ENCODE assay signal across 1 cellular context in the genomic region with DNA sequence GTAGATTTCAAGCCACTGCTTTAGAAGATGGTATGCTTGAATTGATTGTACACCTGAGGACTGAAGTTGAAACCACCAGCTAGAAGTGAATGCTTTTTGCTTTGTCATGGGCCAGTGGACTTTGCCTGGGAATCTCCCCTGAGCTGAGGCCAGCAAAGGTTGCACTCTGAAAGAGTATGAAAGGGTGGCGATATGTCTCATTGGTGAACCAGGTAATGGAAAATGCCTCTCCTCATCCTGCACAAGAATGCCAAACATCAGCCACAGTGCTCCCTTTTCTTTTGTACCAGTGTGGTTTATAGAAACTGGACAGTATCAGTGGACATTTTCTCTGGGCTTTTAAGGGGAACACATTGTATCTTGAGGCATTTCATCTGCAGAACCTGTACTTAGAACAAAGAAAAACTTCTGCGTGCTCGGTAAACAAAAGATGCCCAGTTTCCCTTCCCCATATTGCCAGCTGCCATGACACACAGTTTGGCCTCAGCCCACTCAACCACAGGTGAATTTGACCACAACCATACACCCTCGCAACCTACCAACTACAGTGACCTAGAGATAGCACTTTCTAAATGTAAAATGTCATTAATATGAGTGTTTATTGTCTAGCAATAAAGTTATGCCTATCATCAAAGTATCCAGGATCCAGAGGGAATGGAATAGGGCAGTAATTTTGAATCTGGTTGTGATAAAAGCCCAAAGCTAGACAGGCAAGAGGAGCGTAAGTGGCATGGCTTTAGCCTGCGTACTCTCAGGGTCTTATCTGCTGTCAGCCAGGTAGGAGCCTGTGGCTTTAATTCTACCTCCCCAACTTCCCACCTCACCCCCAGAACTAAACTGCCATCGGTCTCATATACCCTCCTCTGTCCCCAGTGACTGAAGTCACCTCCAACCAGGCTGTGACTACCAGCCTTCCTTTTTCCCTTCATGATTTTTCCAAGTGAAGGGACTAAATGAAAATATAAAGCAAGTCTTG.
TF ChIP-seq lines count a peak whose summit lies in the region.

No MANE protein-coding gene starts in this region.

TF ChIP-seq in HepG2, 621 proteins besides CTCF, POLR2A, EP300 and RAD21 (continued from another document and continues in another):
- TF ChIP-seq, protein P1, sequence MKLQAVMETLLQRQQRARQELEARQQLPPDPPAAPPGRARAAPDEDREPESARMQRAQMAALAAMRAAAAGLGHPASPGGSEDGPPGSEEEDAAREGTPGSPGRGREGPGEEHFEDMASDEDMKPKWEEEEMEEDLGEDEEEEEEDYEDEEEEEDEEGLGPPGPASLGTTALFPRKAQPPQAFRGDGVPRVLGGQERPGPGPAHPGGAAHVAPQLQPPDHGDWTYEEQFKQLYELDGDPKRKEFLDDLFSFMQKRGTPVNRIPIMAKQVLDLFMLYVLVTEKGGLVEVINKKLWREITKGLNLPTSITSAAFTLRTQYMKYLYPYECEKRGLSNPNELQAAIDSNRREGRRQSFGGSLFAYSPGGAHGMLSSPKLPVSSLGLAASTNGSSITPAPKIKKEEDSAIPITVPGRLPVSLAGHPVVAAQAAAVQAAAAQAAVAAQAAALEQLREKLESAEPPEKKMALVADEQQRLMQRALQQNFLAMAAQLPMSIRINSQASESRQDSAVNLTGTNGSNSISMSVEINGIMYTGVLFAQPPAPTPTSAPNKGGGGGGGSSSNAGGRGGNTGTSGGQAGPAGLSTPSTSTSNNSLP (IDR thresholded peaks at IDR 0.05; ENCODE audit: low read depth, low read length) = peak; percentile 41; the same call in 1 of the 2 replicates
- TF ChIP-seq, protein P2, sequence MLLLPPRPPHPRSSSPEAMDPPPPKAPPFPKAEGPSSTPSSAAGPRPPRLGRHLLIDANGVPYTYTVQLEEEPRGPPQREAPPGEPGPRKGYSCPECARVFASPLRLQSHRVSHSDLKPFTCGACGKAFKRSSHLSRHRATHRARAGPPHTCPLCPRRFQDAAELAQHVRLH (CRISPR knock-in tag; IDR thresholded peaks at IDR 0.05; ENCODE audit: borderline replicate concordance, low read depth) = 0 out of 2 replicates have a peak, but pooled peaks have one; percentile 29
- TF ChIP-seq ZNF207 (IDR thresholded peaks at IDR 0.05; ENCODE audit: borderline replicate concordance) (no peak), PHB2 (IDR thresholded peaks at IDR 0.05; ENCODE audit: partially characterized antibody) (no peak), MAFG (CRISPR knock-in tag; IDR thresholded peaks at IDR 0.05) (peak; percentile 82), KAT7 (CRISPR knock-in tag; IDR thresholded peaks at IDR 0.05; ENCODE audit: borderline replicate concordance) (peak; percentile 59; the same call in 1 of the 2 replicates), HOXA9 (CRISPR knock-in tag; IDR thresholded peaks at IDR 0.05; ENCODE audit: borderline replicate concordance) (no peak), NFATC3 (CRISPR knock-in tag; IDR thresholded peaks at IDR 0.05) (no peak), ZBTB7A (CRISPR knock-in tag; IDR thresholded peaks at IDR 0.05) (no peak), NCOA5 (CRISPR knock-in tag; IDR thresholded peaks at IDR 0.05) (no peak), RORA (CRISPR knock-in tag; IDR thresholded peaks at IDR 0.05) (no peak), PRPF4 (IDR thresholded peaks at IDR 0.05; ENCODE audit: low read depth, low read length, poor library complexity, severe bottlenecking) (no peak), KDM6A (CRISPR knock-in tag; IDR thresholded peaks at IDR 0.05; ENCODE audit: low read depth) (peak; percentile 79), RAD51 (IDR thresholded peaks at IDR 0.05; ENCODE audit: borderline replicate concordance) (no peak), SNRNP70 (IDR thresholded peaks at IDR 0.05; ENCODE audit: low read depth, low read length) (no peak), FOXO1 (CRISPR knock-in tag; IDR thresholded peaks at IDR 0.05) (peak; percentile 43; the same call in 1 of the 2 replicates), NFE2L1 (CRISPR knock-in tag; IDR thresholded peaks at IDR 0.05; ENCODE audit: borderline replicate concordance) (peak; percentile 84; the same call in 1 of the 2 replicates), ZNF431 (CRISPR knock-in tag; IDR thresholded peaks at IDR 0.05; ENCODE audit: borderline replicate concordance, low read depth) (0 out of 2 replicates have a peak, but pooled peaks have one; percentile 44), SP1 (IDR thresholded peaks at IDR 0.05) (no peak), SP1 (CRISPR knock-in tag; IDR thresholded peaks at IDR 0.05) (no peak), ZNF777 (CRISPR knock-in tag; IDR thresholded peaks at IDR 0.05) (no peak), ZC3H4 (CRISPR knock-in tag; IDR thresholded peaks at IDR 0.05; ENCODE audit: borderline replicate concordance) (no peak), ZBTB7B (CRISPR knock-in tag; IDR thresholded peaks at IDR 0.05) (no peak), MAFK (conservative IDR thresholded peaks at IDR 0.05 in 1 of 2, IDR thresholded peaks at IDR 0.05 in 1 of 2; ENCODE audit: low read length in 2 of 2) (peak; percentile 80 to 86), TOPORS (CRISPR knock-in tag; IDR thresholded peaks at IDR 0.05) (0 out of 2 replicates have a peak, but pooled peaks have one; percentile 54), IRF2 (CRISPR knock-in tag; IDR thresholded peaks at IDR 0.05) (peak; percentile 64; the same call in 1 of the 2 replicates), ZNF138 (CRISPR knock-in tag; IDR thresholded peaks at IDR 0.05; ENCODE audit: low read depth) (no peak), ZNF781 (CRISPR knock-in tag; IDR thresholded peaks at IDR 0.05; ENCODE audit: borderline replicate concordance, not compliant biosample characterization) (no peak), ZFP90 (CRISPR knock-in tag; IDR thresholded peaks at IDR 0.05; ENCODE audit: borderline replicate concordance) (no peak), FOXM1 (CRISPR knock-in tag; IDR thresholded peaks at IDR 0.05) (no peak), SOX13 (IDR thresholded peaks at IDR 0.05) (no peak), SOX13 (CRISPR knock-in tag; conservative IDR thresholded peaks at IDR 0.05 in 1 of 2, IDR thresholded peaks at IDR 0.05 in 1 of 2) (peak in 1 of 2 experiments; percentile 75; a peak in 2 of 4 replicates), ZBTB8A (CRISPR knock-in tag; IDR thresholded peaks at IDR 0.05; ENCODE audit: borderline replicate concordance, low read depth) (no peak), SMAD3 (CRISPR knock-in tag; IDR thresholded peaks at IDR 0.05) (0 out of 2 replicates have a peak, but pooled peaks have one; percentile 27), ZNF557 (CRISPR knock-in tag; IDR thresholded peaks at IDR 0.05) (no peak)
- TF ChIP-seq, protein P3, sequence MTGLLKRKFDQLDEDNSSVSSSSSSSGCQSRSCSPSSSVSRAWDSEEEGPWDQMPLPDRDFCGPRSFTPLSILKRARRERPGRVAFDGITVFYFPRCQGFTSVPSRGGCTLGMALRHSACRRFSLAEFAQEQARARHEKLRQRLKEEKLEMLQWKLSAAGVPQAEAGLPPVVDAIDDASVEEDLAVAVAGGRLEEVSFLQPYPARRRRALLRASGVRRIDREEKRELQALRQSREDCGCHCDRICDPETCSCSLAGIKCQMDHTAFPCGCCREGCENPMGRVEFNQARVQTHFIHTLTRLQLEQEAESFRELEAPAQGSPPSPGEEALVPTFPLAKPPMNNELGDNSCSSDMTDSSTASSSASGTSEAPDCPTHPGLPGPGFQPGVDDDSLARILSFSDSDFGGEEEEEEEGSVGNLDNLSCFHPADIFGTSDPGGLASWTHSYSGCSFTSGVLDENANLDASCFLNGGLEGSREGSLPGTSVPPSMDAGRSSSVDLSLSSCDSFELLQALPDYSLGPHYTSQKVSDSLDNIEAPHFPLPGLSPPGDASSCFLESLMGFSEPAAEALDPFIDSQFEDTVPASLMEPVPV (CRISPR knock-in tag; IDR thresholded peaks at IDR 0.05) = no peak
- TF ChIP-seq, protein P4, sequence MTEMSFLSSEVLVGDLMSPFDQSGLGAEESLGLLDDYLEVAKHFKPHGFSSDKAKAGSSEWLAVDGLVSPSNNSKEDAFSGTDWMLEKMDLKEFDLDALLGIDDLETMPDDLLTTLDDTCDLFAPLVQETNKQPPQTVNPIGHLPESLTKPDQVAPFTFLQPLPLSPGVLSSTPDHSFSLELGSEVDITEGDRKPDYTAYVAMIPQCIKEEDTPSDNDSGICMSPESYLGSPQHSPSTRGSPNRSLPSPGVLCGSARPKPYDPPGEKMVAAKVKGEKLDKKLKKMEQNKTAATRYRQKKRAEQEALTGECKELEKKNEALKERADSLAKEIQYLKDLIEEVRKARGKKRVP (CRISPR knock-in tag; IDR thresholded peaks at IDR 0.05) = no peak
- TF ChIP-seq, protein P5, sequence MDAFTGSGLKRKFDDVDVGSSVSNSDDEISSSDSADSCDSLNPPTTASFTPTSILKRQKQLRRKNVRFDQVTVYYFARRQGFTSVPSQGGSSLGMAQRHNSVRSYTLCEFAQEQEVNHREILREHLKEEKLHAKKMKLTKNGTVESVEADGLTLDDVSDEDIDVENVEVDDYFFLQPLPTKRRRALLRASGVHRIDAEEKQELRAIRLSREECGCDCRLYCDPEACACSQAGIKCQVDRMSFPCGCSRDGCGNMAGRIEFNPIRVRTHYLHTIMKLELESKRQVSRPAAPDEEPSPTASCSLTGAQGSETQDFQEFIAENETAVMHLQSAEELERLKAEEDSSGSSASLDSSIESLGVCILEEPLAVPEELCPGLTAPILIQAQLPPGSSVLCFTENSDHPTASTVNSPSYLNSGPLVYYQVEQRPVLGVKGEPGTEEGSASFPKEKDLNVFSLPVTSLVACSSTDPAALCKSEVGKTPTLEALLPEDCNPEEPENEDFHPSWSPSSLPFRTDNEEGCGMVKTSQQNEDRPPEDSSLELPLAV (CRISPR knock-in tag; conservative IDR thresholded peaks at IDR 0.05; ENCODE audit: low read depth) = no peak
- TF ChIP-seq, protein P6, sequence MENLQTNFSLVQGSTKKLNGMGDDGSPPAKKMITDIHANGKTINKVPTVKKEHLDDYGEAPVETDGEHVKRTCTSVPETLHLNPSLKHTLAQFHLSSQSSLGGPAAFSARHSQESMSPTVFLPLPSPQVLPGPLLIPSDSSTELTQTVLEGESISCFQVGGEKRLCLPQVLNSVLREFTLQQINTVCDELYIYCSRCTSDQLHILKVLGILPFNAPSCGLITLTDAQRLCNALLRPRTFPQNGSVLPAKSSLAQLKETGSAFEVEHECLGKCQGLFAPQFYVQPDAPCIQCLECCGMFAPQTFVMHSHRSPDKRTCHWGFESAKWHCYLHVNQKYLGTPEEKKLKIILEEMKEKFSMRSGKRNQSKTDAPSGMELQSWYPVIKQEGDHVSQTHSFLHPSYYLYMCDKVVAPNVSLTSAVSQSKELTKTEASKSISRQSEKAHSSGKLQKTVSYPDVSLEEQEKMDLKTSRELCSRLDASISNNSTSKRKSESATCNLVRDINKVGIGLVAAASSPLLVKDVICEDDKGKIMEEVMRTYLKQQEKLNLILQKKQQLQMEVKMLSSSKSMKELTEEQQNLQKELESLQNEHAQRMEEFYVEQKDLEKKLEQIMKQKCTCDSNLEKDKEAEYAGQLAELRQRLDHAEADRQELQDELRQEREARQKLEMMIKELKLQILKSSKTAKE (CRISPR knock-in tag; IDR thresholded peaks at IDR 0.05; ENCODE audit: borderline replicate concordance) = no peak
- TF ChIP-seq, protein P7, sequence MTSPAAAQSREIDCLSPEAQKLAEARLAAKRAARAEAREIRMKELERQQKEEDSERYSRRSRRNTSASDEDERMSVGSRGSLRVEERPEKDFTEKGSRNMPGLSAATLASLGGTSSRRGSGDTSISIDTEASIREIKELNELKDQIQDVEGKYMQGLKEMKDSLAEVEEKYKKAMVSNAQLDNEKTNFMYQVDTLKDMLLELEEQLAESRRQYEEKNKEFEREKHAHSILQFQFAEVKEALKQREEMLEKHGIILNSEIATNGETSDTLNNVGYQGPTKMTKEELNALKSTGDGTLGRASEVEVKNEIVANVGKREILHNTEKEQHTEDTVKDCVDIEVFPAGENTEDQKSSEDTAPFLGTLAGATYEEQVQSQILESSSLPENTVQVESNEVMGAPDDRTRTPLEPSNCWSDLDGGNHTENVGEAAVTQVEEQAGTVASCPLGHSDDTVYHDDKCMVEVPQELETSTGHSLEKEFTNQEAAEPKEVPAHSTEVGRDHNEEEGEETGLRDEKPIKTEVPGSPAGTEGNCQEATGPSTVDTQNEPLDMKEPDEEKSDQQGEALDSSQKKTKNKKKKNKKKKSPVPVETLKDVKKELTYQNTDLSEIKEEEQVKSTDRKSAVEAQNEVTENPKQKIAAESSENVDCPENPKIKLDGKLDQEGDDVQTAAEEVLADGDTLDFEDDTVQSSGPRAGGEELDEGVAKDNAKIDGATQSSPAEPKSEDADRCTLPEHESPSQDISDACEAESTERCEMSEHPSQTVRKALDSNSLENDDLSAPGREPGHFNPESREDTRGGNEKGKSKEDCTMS (CRISPR knock-in tag; conservative IDR thresholded peaks at IDR 0.05) = no peak
- TF ChIP-seq, protein P8, sequence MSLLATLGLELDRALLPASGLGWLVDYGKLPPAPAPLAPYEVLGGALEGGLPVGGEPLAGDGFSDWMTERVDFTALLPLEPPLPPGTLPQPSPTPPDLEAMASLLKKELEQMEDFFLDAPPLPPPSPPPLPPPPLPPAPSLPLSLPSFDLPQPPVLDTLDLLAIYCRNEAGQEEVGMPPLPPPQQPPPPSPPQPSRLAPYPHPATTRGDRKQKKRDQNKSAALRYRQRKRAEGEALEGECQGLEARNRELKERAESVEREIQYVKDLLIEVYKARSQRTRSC (CRISPR knock-in tag; IDR thresholded peaks at IDR 0.05; ENCODE audit: low read depth) = no peak
- TF ChIP-seq, protein P9, sequence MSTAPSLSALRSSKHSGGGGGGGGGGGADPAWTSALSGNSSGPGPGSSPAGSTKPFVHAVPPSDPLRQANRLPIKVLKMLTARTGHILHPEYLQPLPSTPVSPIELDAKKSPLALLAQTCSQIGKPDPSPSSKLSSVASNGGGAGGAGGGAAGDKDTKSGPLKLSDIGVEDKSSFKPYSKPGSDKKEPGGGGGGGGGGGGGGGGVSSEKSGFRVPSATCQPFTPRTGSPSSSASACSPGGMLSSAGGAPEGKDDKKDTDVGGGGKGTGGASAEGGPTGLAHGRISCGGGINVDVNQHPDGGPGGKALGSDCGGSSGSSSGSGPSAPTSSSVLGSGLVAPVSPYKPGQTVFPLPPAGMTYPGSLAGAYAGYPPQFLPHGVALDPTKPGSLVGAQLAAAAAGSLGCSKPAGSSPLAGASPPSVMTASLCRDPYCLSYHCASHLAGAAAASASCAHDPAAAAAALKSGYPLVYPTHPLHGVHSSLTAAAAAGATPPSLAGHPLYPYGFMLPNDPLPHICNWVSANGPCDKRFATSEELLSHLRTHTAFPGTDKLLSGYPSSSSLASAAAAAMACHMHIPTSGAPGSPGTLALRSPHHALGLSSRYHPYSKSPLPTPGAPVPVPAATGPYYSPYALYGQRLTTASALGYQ (CRISPR knock-in tag; IDR thresholded peaks at IDR 0.05) = no peak
- TF ChIP-seq, protein P10, sequence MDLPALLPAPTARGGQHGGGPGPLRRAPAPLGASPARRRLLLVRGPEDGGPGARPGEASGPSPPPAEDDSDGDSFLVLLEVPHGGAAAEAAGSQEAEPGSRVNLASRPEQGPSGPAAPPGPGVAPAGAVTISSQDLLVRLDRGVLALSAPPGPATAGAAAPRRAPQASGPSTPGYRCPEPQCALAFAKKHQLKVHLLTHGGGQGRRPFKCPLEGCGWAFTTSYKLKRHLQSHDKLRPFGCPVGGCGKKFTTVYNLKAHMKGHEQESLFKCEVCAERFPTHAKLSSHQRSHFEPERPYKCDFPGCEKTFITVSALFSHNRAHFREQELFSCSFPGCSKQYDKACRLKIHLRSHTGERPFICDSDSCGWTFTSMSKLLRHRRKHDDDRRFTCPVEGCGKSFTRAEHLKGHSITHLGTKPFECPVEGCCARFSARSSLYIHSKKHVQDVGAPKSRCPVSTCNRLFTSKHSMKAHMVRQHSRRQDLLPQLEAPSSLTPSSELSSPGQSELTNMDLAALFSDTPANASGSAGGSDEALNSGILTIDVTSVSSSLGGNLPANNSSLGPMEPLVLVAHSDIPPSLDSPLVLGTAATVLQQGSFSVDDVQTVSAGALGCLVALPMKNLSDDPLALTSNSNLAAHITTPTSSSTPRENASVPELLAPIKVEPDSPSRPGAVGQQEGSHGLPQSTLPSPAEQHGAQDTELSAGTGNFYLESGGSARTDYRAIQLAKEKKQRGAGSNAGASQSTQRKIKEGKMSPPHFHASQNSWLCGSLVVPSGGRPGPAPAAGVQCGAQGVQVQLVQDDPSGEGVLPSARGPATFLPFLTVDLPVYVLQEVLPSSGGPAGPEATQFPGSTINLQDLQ (CRISPR knock-in tag; IDR thresholded peaks at IDR 0.05) = no peak
